ENCODE assay signal across 9 cellular contexts in genomic region chr3:16338124-16338523, GRCh38.
A peak's percentile ranks its signal among the peaks of the same experiment; 100 is the strongest.
DNase-seq lines count a peak whose midpoint lies in the region; ATAC-seq and TF ChIP-seq lines count a peak whose summit lies in the region.
"Had no signal": no experiment of that assay in that cellular context is flagged by ENCODE, and none has a peak within 500 bp of the region (broad histone marks: within the 10 kb centered on the region; RNA-seq: fewer than 3 reads in every experiment).

No MANE protein-coding gene starts in this region.

- H3K9me3 Mint-ChIP-seq in CD4-positive, alpha-beta T cell = no peaks in the 10 kb centered on the region

- ATAC-seq in CD4-positive, alpha-beta T cell (ENCODE audit: poor library complexity) = peak; percentile 75
- peak; percentile 76 for ATAC-seq in GM21576 (IDR thresholded peaks at IDR 0.05; ENCODE audit: unreplicated experiment)

- 92 to 93% methylated on average over 11 of the region's 11 CpGs for WGBS in thyroid gland, 2 donors

- no peaks in the 10 kb centered on the region for H3K27me3 ChIP-seq in CD4-positive, alpha-beta T cell (ENCODE audit: control insufficient read depth, insufficient read depth, low read length)
- no peaks in the 10 kb centered on the region for H3K27me3 ChIP-seq in thyroid gland
- H3K27me3 ChIP-seq: adrenal gland had no signal

- H3K36me3 ChIP-seq in thyroid gland = no peaks in the 10 kb centered on the region
- H3K36me3 ChIP-seq: adrenal gland had no signal

- TF ChIP-seq CTCF in CD4-positive, alpha-beta T cell (IDR thresholded peaks at IDR 0.05) = no peak
- TF ChIP-seq CTCF in thyroid gland (IDR thresholded peaks at IDR 0.05) = no peak

- H3K27ac Mint-ChIP-seq in CD4-positive, alpha-beta T cell = peak overlapping the region; percentile 82

- H3K4me1 Mint-ChIP-seq in CD4-positive, alpha-beta T cell (ENCODE audit: low read depth) = peaks cover 73% of the 10 kb centered on the region

- H3K27ac ChIP-seq in CD4-positive, alpha-beta T cell (ENCODE audit: low read depth, low read length) = peak overlapping the region; percentile 47
- H3K27ac ChIP-seq in thyroid gland = no peak overlapping the region

- intact Hi-C loops in CD4-positive, alpha-beta T cell (cut with DNase I, micrococcal nuclease) = loop anchor here in 1 of 2 experiments (5.0 kb wide), 1 partner anchor 34 kb away; no protein-coding TSS in a partner anchor
- intact Hi-C loops in thyroid gland (cut with DNase I) = no loop called here

- peak in 8 of 10 experiments; percentile 34 to 56 (median 40) for DNase-seq in CD4-positive, alpha-beta T cell
- DNase-seq in MV-4-11 (lab: John Stamatoyannopoulos, UW) = peak; percentile 83
- DNase-seq in activated effector memory CD4-positive, alpha-beta T cell treated with Interleukin-2 at 50 U/mL for 16 hours = peak; percentile 31
- DNase-seq in stimulated activated CD4-positive, alpha-beta T cell treated with anti-CD3 and anti-CD28 coated beads, Interleukin-2, amount 100 ng/mL, for 24 hours = peak; percentile 34 to 43
- DNase-seq in HuH-7.5 (ENCODE audit: low spot score) = no peak
- DNase-seq in thyroid gland = no peak
- no peak for DNase-seq in NCI-H1436 treated with DMSO at 0.1 percent for 48 hours (lab: John Stamatoyannopoulos, UW)

- TF ChIP-seq POLR2A in thyroid gland (IDR thresholded peaks at IDR 0.05) = no peak

- H3K9me3 ChIP-seq in CD4-positive, alpha-beta T cell (ENCODE audit: control insufficient read depth, low read length) = no peaks in the 10 kb centered on the region
- H3K9me3 ChIP-seq in thyroid gland = no peaks in the 10 kb centered on the region
- H3K9me3 ChIP-seq: adrenal gland had no signal

- CTCF ChIA-PET in CD4-positive, alpha-beta T cell (lab: Charles Lee) = interaction anchor here (0.8 to 1.5 kb wide), 3 partner anchors 33 to 49 kb away, joined by 3 to 8 read pairs (median 3); no protein-coding TSS in a partner anchor

- POLR2A ChIA-PET in CD4-positive, alpha-beta T cell (lab: Charles Lee) = interaction anchor here (0.9 to 2.7 kb wide), 10 partner anchors 18 to 174 kb away, joined by 3 to 13 read pairs (median 4); no protein-coding TSS in a partner anchor

- no peaks in the 10 kb centered on the region for H3K27me3 Mint-ChIP-seq in CD4-positive, alpha-beta T cell

- H3K36me3 Mint-ChIP-seq in CD4-positive, alpha-beta T cell (ENCODE audit: low read depth) = peaks cover 86% of the 10 kb centered on the region

- H3K4me1 ChIP-seq in thyroid gland = peaks cover 6 to 10% of the 10 kb centered on the region in 2 donors

- H3K4me3 ChIP-seq in thyroid gland (replicated peaks in 1 of 3) = no peak overlapping the region
- H3K4me3 ChIP-seq: adrenal gland had no signal

- peak overlapping the region; percentile 45 for H3K4me3 Mint-ChIP-seq in CD4-positive, alpha-beta T cell

Comparison
In these comparisons a context has a peak if more than half of its experiments do, and no peak if none do; other contexts are left out.
1. DNase-seq: peak in CD4-positive, alpha-beta T cell (8 of 10), MV-4-11 (single experiment), activated effector memory CD4-positive, alpha-beta T cell treated with Interleukin-2 at 50 U/mL for 16 hours (single experiment) and stimulated activated CD4-positive, alpha-beta T cell treated with anti-CD3 and anti-CD28 coated beads, Interleukin-2, amount 100 ng/mL, for 24 hours (2 of 2); none in HuH-7.5 (single experiment), thyroid gland (0 of 2) and NCI-H1436 treated with DMSO at 0.1 percent for 48 hours (single experiment).